ENCODE assay signal across 29 cellular contexts in genomic region chr5:115787426-115787825, GRCh38. TPM values are rescaled to one million over a fixed set of nuclear protein-coding genes. Genes with fewer than 3 reads are reported as not detected.
"Had no signal": no experiment of that assay in that cellular context is flagged by ENCODE, and none has a peak within 500 bp of the region (broad histone marks: within the 10 kb centered on the region; RNA-seq: fewer than 3 reads in every experiment).

No MANE protein-coding gene starts in this region.

- DNase-seq: activated B cell treated with CpG ODN at 0.5 μM for 24 hours; activated CD4-positive, alpha-beta T cell treated with anti-CD3 and anti-CD28 coated beads for 48 hours; activated CD4-positive, alpha-beta T cell treated with anti-CD3 and anti-CD28 coated beads, Interleukin-2, amount 50 U/mL, for 1 hour; activated CD4-positive, alpha-beta T cell treated with anti-CD3 and anti-CD28 coated beads, Interleukin-2, amount 50 U/mL, for 48 hours; activated CD8-positive, alpha-beta memory T cell treated with anti-CD3 and anti-CD28 coated beads for 24 hours; activated CD8-positive, alpha-beta T cell treated with anti-CD3 and anti-CD28 coated beads for 36 hours; activated effector memory CD4-positive, alpha-beta T cell treated with Interleukin-2 at 50 U/mL for 16 hours; activated gamma-delta T cell treated with Interleukin-2 at 50 U/mL for 16 hours; activated naive CD4-positive, alpha-beta T cell treated with anti-CD3 and anti-CD28 coated beads, Interleukin-2, amount 50 U/mL, for 16 hours; activated naive CD4-positive, alpha-beta T cell treated with Interleukin-2 at 50 U/mL for 16 hours; activated T-cell treated with anti-CD3 and anti-CD28 coated beads, Interleukin-2, amount 50 U/mL, for 4 hours; amniotic stem cell; anterior cingulate cortex; brain microvascular endothelial cell; cortex of kidney; dermis blood vessel endothelial cell; effector CD4-positive, alpha-beta T cell; effector memory CD8-positive, alpha-beta T cell; erythroblast; foreskin keratinocyte; gastrocnemius medialis; heart right ventricle; T-helper 17 cell; T1000; WERI-Rb-1 had no signal

- H3K4me3 ChIP-seq: esophagus muscularis mucosa, gastrocnemius medialis, heart right ventricle had no signal

- ATAC-seq: activated CD4-positive, CD25-positive, alpha-beta regulatory T cell treated with anti-CD3 and anti-CD28 coated beads, Interleukin-2, amount 50 U/mL, for 24 hours; activated CD8-positive, alpha-beta T cell treated with anti-CD3 and anti-CD28 coated beads for 36 hours; activated T-cell treated with anti-CD3 and anti-CD28 coated beads, Interleukin-2, amount 50 U/mL, for 4 hours; activated T-helper 17 cell treated with anti-CD3 and anti-CD28 coated beads, Interleukin-2, amount 50 U/mL, for 72 hours; effector memory CD8-positive, alpha-beta T cell; foreskin keratinocyte; gastrocnemius medialis; heart right ventricle; T-helper 17 cell had no signal

- H3K36me3 ChIP-seq: brain microvascular endothelial cell, esophagus muscularis mucosa, gastrocnemius medialis, heart right ventricle, WERI-Rb-1 had no signal

- H3K4me1 ChIP-seq: esophagus muscularis mucosa, foreskin keratinocyte, gastrocnemius medialis, heart right ventricle had no signal

- H3K9me3 ChIP-seq: esophagus muscularis mucosa, gastrocnemius medialis, heart right ventricle had no signal

- H3K27me3 ChIP-seq: brain microvascular endothelial cell, esophagus muscularis mucosa had no signal

- H3K27ac ChIP-seq: brain microvascular endothelial cell, esophagus muscularis mucosa, foreskin keratinocyte, gastrocnemius medialis, heart right ventricle, WERI-Rb-1 had no signal

RNA-seq across cellular contexts. Expression of gene CDO1, which starts 29.0 kb away (rescaled TPM):
- total RNA-seq: activated B cell treated with CpG ODN at 0.5 μM for 24 hours; activated T-helper 17 cell treated with anti-CD3 and anti-CD28 coated beads, Interleukin-2, amount 50 U/mL, for 72 hours; bronchial epithelial cell; T-helper 17 cell had no signal
